ENCODE assay signal across 15 cellular contexts in genomic region chr1:197268012-197268411, GRCh38. TPM values are rescaled to one million over a fixed set of nuclear protein-coding genes. Genes with fewer than 3 reads are reported as not detected.
DNase-seq lines count a peak whose midpoint lies in the region; TF ChIP-seq lines count a peak whose summit lies in the region.
"Had no signal": no experiment of that assay in that cellular context is flagged by ENCODE, and none has a peak within 500 bp of the region (broad histone marks: within the 10 kb centered on the region; RNA-seq: fewer than 3 reads in every experiment).

Gene CRB1 (plus strand): TSS chr1:197268252. CDS start chr1:197268413, 161 bp downstream.

- H3K27me3 ChIP-seq in OCI-LY3 (ENCODE audit: low read depth, low read length) (no peaks in the 10 kb centered on the region), ascending aorta (no peaks in the 10 kb centered on the region)
- H3K27me3 ChIP-seq: uterus had no signal

- intact Hi-C loops in ascending aorta (cut with DNase I) = no loop called here

- H3K4me1 ChIP-seq in OCI-LY3 (ENCODE audit: low read length) = peaks cover 6% of the 10 kb centered on the region; the same call in 1 of the 2 replicates
- H3K4me1 ChIP-seq in ascending aorta = no peaks in the 10 kb centered on the region
- H3K4me1 ChIP-seq: uterus had no signal

- TF ChIP-seq CTCF in OCI-LY3 (IDR thresholded peaks at IDR 0.05; ENCODE audit: low read depth, low read length) (no peak), ascending aorta (IDR thresholded peaks at IDR 0.05) (no peak), GM13976 (IDR thresholded peaks at IDR 0.05; ENCODE audit: borderline replicate concordance, control extremely low read depth, extremely low read depth, insufficient read depth, missing control alignments) (no peak), GM10266 (IDR thresholded peaks at IDR 0.05; ENCODE audit: control insufficient read depth, insufficient read depth, low read depth, missing control alignments) (no peak)

- in situ Hi-C loops in GM13976 (cut with MboI; ENCODE audit: low sequenced_read_pairs, unreplicated experiment) = no loop called here

- peak within 1 kb of the TSS; percentile 60 for H3K4me3 ChIP-seq in OCI-LY3 (ENCODE audit: low read length)
- no peak within 1 kb of the TSS for H3K4me3 ChIP-seq in ascending aorta
- H3K4me3 ChIP-seq: HAP-1, skin epidermis, uterus had no signal

- H3K79me2 ChIP-seq in OCI-LY3 (ENCODE audit: low read length) = no peaks in the 10 kb centered on the region

- H3K36me3 ChIP-seq in OCI-LY3 (replicated peaks; ENCODE audit: low read depth, low read length) (no peaks in the 10 kb centered on the region), ascending aorta (no peaks in the 10 kb centered on the region)
- H3K36me3 ChIP-seq: HAP-1, uterus had no signal

- H4K20me1 ChIP-seq in OCI-LY3 (ENCODE audit: insufficient read depth, low read length) = no peaks in the 10 kb centered on the region

- peak within 1 kb of the TSS; percentile 96 for H2AFZ ChIP-seq in OCI-LY3 (ENCODE audit: low read depth, low read length)

- H3K27ac ChIP-seq in OCI-LY3 (ENCODE audit: low read length) (no peak within 1 kb of the TSS), ascending aorta (no peak within 1 kb of the TSS)
- H3K27ac ChIP-seq: skin epidermis, uterus had no signal

- DNase-seq in NCI-H2081 (lab: John Stamatoyannopoulos, UW) (peak; percentile 58 to 74), NCI-H2081 treated with DMSO at 0.1 percent for 48 hours (lab: John Stamatoyannopoulos, UW) (no peak), fibroblast of peridontal ligament (ENCODE audit: extremely low read depth) (peak; percentile 45), stromal cell of bone marrow (ENCODE audit: low read depth) (peak; percentile 2), ascending aorta (ENCODE audit: low spot score in 2 of 2) (no peak), GM13976 (ENCODE audit: low spot score) (no peak), GM10266 (ENCODE audit: extremely low spot score) (no peak)
- DNase-seq: activated effector memory CD4-positive, alpha-beta T cell treated with Interleukin-2 at 50 U/mL for 16 hours; uterus had no signal

- H3K9me3 ChIP-seq in OCI-LY3 (ENCODE audit: insufficient read depth, low read length) (no peaks in the 10 kb centered on the region), ascending aorta (no peaks in the 10 kb centered on the region)
- H3K9me3 ChIP-seq: HAP-1, uterus had no signal

- H3K4me2 ChIP-seq in OCI-LY3 (ENCODE audit: low read length) = peak within 1 kb of the TSS; percentile 64

- H3K9ac ChIP-seq in OCI-LY3 (ENCODE audit: low read length) = 0 out of 2 replicates have a peak within 1 kb of the TSS, but pooled peaks have one; percentile 9

RNA-seq across cellular contexts. Expression of gene CRB1, which starts in this region (rescaled TPM):
- not detected for total RNA-seq in ascending aorta
- total RNA-seq: A172, chondrocyte, Daoy had no signal

Comparison
In these comparisons a context has a peak if more than half of its experiments do, and no peak if none do; other contexts are left out.
1. DNase-seq: peak in NCI-H2081 (2 of 2), fibroblast of peridontal ligament (single experiment) and stromal cell of bone marrow (single experiment); none in NCI-H2081 treated with DMSO at 0.1 percent for 48 hours (single experiment), ascending aorta (0 of 2), GM13976 (single experiment) and GM10266 (single experiment).